Comparison of ENCODE assay signal across 19 cellular contexts in the genomic region with DNA sequence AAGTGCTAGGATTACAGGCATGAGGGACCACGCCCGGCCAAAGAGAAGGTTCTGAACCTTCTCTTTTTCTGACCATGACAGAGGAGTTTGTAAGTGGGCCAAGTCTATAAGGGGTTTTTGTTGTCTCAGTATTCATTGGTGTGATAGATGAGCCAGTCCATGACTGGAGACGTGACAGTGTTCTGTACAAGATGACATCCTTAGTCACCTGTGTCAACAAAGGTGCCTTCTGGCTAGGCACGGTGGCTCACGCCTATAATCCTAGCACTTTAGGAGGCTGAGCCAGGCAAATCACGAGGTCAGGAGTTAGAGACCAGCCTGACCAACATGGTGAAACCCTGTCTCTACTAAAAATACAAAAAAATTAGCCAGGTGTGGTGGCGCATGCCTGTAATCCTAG. TPM values are rescaled to one million over a fixed set of nuclear protein-coding genes. Genes with fewer than 3 reads are reported as not detected.
DNase-seq lines count a peak whose midpoint lies in the region; ATAC-seq and TF ChIP-seq lines count a peak whose summit lies in the region.
"Had no signal": no experiment of that assay in that cellular context is flagged by ENCODE, and none has a peak within 500 bp of the region (broad histone marks: within the 10 kb centered on the region; RNA-seq: fewer than 3 reads in every experiment).

No MANE protein-coding gene starts in this region.

- peaks cover 15% of the 10 kb centered on the region for H3F3A ChIP-seq in SK-N-SH (replicated peaks; ENCODE audit: insufficient read depth)

- no peak overlapping the region for H3K4me3 Mint-ChIP-seq in CD8-positive, alpha-beta T cell
- H3K4me3 Mint-ChIP-seq: CD14-positive monocyte had no signal

- DNase-seq in DMS53 (lab: John Stamatoyannopoulos, UW) (peak; percentile 8), DMS53 treated with DMSO at 0.1 percent for 48 hours (lab: John Stamatoyannopoulos, UW; ENCODE audit: unreplicated experiment) (no peak), mucosa of descending colon (peak in 1 of 3 donors; percentile 19), RKO (ENCODE audit: low spot score) (no peak), SK-N-SH (no peak)
- DNase-seq in CD8-positive, alpha-beta T cell = no peak
- DNase-seq in activated CD8-positive, alpha-beta memory T cell treated with anti-CD3 and anti-CD28 coated beads for 24 hours = no peak
- DNase-seq: AML-193; CD8-positive, alpha-beta memory T cell; COR-L47; DMS 273 treated with DMSO at 0.1 percent for 48 hours; DMS79; GDM1; GM23248; HCEC 1CT had no signal

- peaks cover 4% of the 10 kb centered on the region; the same call in 1 of the 2 replicates for H4K20me1 ChIP-seq in SK-N-SH (ENCODE audit: insufficient read depth)

- no peak overlapping the region for H2AFZ ChIP-seq in SK-N-SH (ENCODE audit: low read depth)
- H2AFZ ChIP-seq: GM23248 had no signal

- H3K9ac ChIP-seq in SK-N-SH = no peak overlapping the region
- H3K9ac ChIP-seq: GM23248 had no signal

- CTCF ChIA-PET in CD8-positive, alpha-beta T cell (lab: Charles Lee) = interaction anchor here (0.7 to 1.6 kb wide), 7 partner anchors 8 to 82 kb away, joined by 3 to 4 read pairs (median 3); partner anchors contain the start of gene MED15
- CTCF ChIA-PET in SK-N-SH (lab: Yijun Ruan, JAX) = interaction anchor here (0.9 kb wide), 1 partner anchor 61 kb away, joined by 3 read pairs; no protein-coding TSS in a partner anchor

- no peak for ATAC-seq in CD8-positive, alpha-beta T cell
- peak; percentile 5 for ATAC-seq in mucosa of descending colon
- ATAC-seq: A549 had no signal

- TF ChIP-seq RAD21 in SK-N-SH (IDR thresholded peaks at IDR 0.05; ENCODE audit: low read length) = no peak

- POLR2A ChIA-PET in CD8-positive, alpha-beta T cell (lab: Charles Lee) = interaction anchor here (0.7 to 2.8 kb wide), 2 partner anchors 36 to 382 kb away, joined by 3 to 9 read pairs; partner anchors contain the start of gene TRMT2A
- POLR2A ChIA-PET in SK-N-SH (lab: Yijun Ruan, JAX) = no interaction called here

- no peaks in the 10 kb centered on the region for H3K27me3 Mint-ChIP-seq in CD8-positive, alpha-beta T cell (ENCODE audit: low read depth)

- no peak overlapping the region for H3K27ac ChIP-seq in CD8-positive, alpha-beta T cell (ENCODE audit: low read depth, low read length)
- no peak overlapping the region for H3K27ac ChIP-seq in SK-N-SH (ENCODE audit: low read depth in 2 of 2, low read length in 1 of 2)
- H3K27ac ChIP-seq: 22Rv1, A549, GM23248, HL-60 had no signal

- TF ChIP-seq CTCF in CD8-positive, alpha-beta T cell (IDR thresholded peaks at IDR 0.05) = no peak
- no peak for TF ChIP-seq CTCF in mucosa of descending colon (IDR thresholded peaks at IDR 0.05)
- no peak for TF ChIP-seq CTCF in SK-N-SH (IDR thresholded peaks at IDR 0.05)

- H3K4me1 Mint-ChIP-seq in CD8-positive, alpha-beta T cell (ENCODE audit: low read depth) = peaks cover 14% of the 10 kb centered on the region

- 83% methylated on average over 3 of the region's 7 CpGs for WGBS in SK-N-SH (ENCODE audit: low lambda C conversion rate)

- peaks cover 9% of the 10 kb centered on the region for H3K4me1 ChIP-seq in CD8-positive, alpha-beta T cell (ENCODE audit: insufficient read depth, low read length)
- H3K4me1 ChIP-seq in mucosa of descending colon (ENCODE audit: low read depth) (peaks cover 34% of the 10 kb centered on the region), SK-N-SH (ENCODE audit: control insufficient read depth in 1 of 2, insufficient read depth in 2 of 2, low read depth in 1 of 2, low read length in 1 of 2) (peaks cover 9 to 17% of the 10 kb centered on the region in 2 experiments; a peak in 3 of 4 replicates)

- no peaks in the 10 kb centered on the region for H3K9me3 Mint-ChIP-seq in CD8-positive, alpha-beta T cell
- H3K9me3 Mint-ChIP-seq: CD8-positive, alpha-beta memory T cell had no signal

- no peaks in the 10 kb centered on the region for H3K27me3 ChIP-seq in CD8-positive, alpha-beta T cell (ENCODE audit: insufficient read depth, low read length)
- H3K27me3 ChIP-seq in SK-N-SH (ENCODE audit: insufficient read depth) = no peaks in the 10 kb centered on the region

- H3K36me3 ChIP-seq in CD8-positive, alpha-beta T cell (ENCODE audit: insufficient read depth, low read length) = no peaks in the 10 kb centered on the region
- no peaks in the 10 kb centered on the region for H3K36me3 ChIP-seq in mucosa of descending colon (ENCODE audit: low read depth)
- peaks cover 0 to 7% of the 10 kb centered on the region in 2 experiments for H3K36me3 ChIP-seq in SK-N-SH (replicated peaks in 1 of 2; ENCODE audit: control insufficient read depth in 1 of 2, insufficient read depth in 2 of 2, low read length in 1 of 2)

- H3K4me2 ChIP-seq in SK-N-SH = no peak overlapping the region
- H3K4me2 ChIP-seq: A549 had no signal

- no peaks in the 10 kb centered on the region for H3K9me3 ChIP-seq in CD8-positive, alpha-beta T cell (ENCODE audit: low read length)
- H3K9me3 ChIP-seq in mucosa of descending colon (no peaks in the 10 kb centered on the region), SK-N-SH (no peaks in the 10 kb centered on the region)
- H3K9me3 ChIP-seq: A549 had no signal

- TF ChIP-seq EP300 in SK-N-SH (IDR thresholded peaks at IDR 0.05; ENCODE audit: borderline replicate concordance in 1 of 2, low read depth in 1 of 2, low read length in 1 of 2) = no peak

- H3K4me3 ChIP-seq in CD8-positive, alpha-beta T cell (ENCODE audit: low read depth, low read length) = no peak overlapping the region
- H3K4me3 ChIP-seq in mucosa of descending colon = no peak overlapping the region
- H3K4me3 ChIP-seq in SK-N-SH (ENCODE audit: low read depth in 2 of 2, low read length in 1 of 2) = no peak overlapping the region
- H3K4me3 ChIP-seq: A549, GM23248 had no signal

- H3K36me3 Mint-ChIP-seq in CD8-positive, alpha-beta T cell = peaks cover 12% of the 10 kb centered on the region

- no peaks in the 10 kb centered on the region for H3K9me2 ChIP-seq in SK-N-SH

- peak overlapping the region; percentile 5 for H3K27ac Mint-ChIP-seq in CD8-positive, alpha-beta T cell

- intact Hi-C loops in CD8-positive, alpha-beta T cell (cut with DNase I, micrococcal nuclease) = no loop called here
- intact Hi-C loops in mucosa of descending colon (cut with DNase I, micrococcal nuclease) = no loop called here

- H3K79me2 ChIP-seq in SK-N-SH (ENCODE audit: insufficient read depth) = peaks cover 13% of the 10 kb centered on the region

TF ChIP-seq in SK-N-SH, 30 proteins besides CTCF, POLR2A, EP300 and RAD21:
- TF ChIP-seq ELF1 (IDR thresholded peaks at IDR 0.05) (no peak), NFIC (IDR thresholded peaks at IDR 0.05; ENCODE audit: borderline replicate concordance) (no peak), RCOR1 (IDR thresholded peaks at IDR 0.05; ENCODE audit: low read length) (no peak), SIN3A (IDR thresholded peaks at IDR 0.05; ENCODE audit: borderline replicate concordance, low read depth, low read length) (no peak), YY1 (IDR thresholded peaks at IDR 0.05; ENCODE audit: low read depth) (no peak), MAX (IDR thresholded peaks at IDR 0.05; ENCODE audit: low read depth) (no peak), EZH2phosphoT487 (IDR thresholded peaks at IDR 0.05; ENCODE audit: borderline replicate concordance, low read depth) (no peak), TEAD4 (IDR thresholded peaks at IDR 0.05; ENCODE audit: borderline replicate concordance, insufficient read depth) (no peak)
TF ChIP-seq in SK-N-SH: peak in this region for 0.

RNA-seq across cellular contexts. Expression of gene KLHL22, which starts 4.2 kb away (rescaled TPM):
- 10 to 100 TPM; 24.6 to 27.3 TPM for total RNA-seq in CD8-positive, alpha-beta T cell
- total RNA-seq in mucosa of descending colon = 10 to 100 TPM in 2 of 3 donors, 1 to 10 TPM in 1; 9.5 to 24.1 (median 14.7) TPM
- polyA plus RNA-seq in SK-N-SH (2012; rRNA removed) = 26.5 and 29.8 TPM in 2 replicates
- 9.3 and 17.3 TPM in 2 replicates for polyA plus RNA-seq in SK-N-SH (2012; cell fraction: cytosol; rRNA removed)
- polyA plus RNA-seq in SK-N-SH (2012; cell fraction: nucleus; rRNA removed) = 56.9 and 66.8 TPM in 2 replicates

RNA-seq across cellular contexts. Expression of gene MED15, which starts 7.6 kb away (rescaled TPM):
- 100 to 1,000 TPM; 316 TPM for total RNA-seq in CD8-positive, alpha-beta T cell
- 100 to 1,000 TPM in 2 of 3 donors, 10 to 100 TPM in 1; 99.9 to 125 (median 114) TPM for total RNA-seq in mucosa of descending colon
- 36.0 and 45.1 TPM in 2 replicates for polyA plus RNA-seq in SK-N-SH (2012; rRNA removed)
- 20.6 and 30.1 TPM in 2 replicates for polyA plus RNA-seq in SK-N-SH (2012; cell fraction: cytosol; rRNA removed)
- polyA plus RNA-seq in SK-N-SH (2012; cell fraction: nucleus; rRNA removed) = 186 and 205 TPM in 2 replicates
